19 cellular contexts compared by ENCODE assay signal in the genomic region with DNA sequence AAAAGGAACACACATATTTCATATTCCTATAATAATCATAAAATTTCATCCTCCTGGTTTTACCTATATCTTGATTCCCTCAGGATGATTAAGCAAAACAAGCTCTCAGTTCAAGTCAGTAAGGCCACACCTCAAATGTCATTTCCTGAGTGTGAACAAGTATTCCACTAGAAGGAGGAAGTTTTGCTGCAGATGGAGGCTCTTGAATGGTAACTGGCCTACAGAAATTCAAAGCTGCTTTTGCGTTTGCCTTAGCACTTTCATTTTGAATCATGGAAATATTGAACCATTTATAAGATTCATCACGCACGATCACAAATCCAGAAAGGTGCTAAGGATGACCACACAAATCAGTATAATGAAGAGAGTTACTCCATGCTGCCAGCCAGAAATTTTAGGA.
DNase-seq lines count a peak whose midpoint lies in the region; ATAC-seq, FAIRE-seq and TF ChIP-seq lines count a peak whose summit lies in the region.
"Had no signal": no experiment of that assay in that cellular context is flagged by ENCODE, and none has a peak within 500 bp of the region (broad histone marks: within the 10 kb centered on the region; RNA-seq: fewer than 3 reads in every experiment).

No MANE protein-coding gene starts in this region.

- H3K4me3 ChIP-seq in kidney (ENCODE audit: low read length in 2 of 2), result no peak overlapping the region
- H3K4me3 ChIP-seq: breast epithelium, heart left ventricle had no signal

- no peaks in the 10 kb centered on the region for H3K9me3 Mint-ChIP-seq in memory B cell

- H3K27ac Mint-ChIP-seq in memory B cell, result peak overlapping the region; percentile 26
- H3K27ac Mint-ChIP-seq: activated CD4-positive, alpha-beta T cell treated with anti-CD3 and anti-CD28 coated beads, Interleukin-2, amount 10 ng/mL, durations not matched to agents 7 days and 5 days; T-cell had no signal

- H3K27me3 Mint-ChIP-seq in memory B cell, result no peaks in the 10 kb centered on the region
- H3K27me3 Mint-ChIP-seq: activated CD4-positive, alpha-beta T cell treated with anti-CD3 and anti-CD28 coated beads, Interleukin-2, amount 10 ng/mL, durations not matched to agents 7 days and 5 days; T-cell had no signal

- no peaks in the 10 kb centered on the region for H3K36me3 ChIP-seq in kidney (ENCODE audit: control insufficient read depth in 1 of 2, insufficient read depth in 2 of 2, low read length in 2 of 2)
- H3K36me3 ChIP-seq: breast epithelium, heart left ventricle had no signal

- peaks cover 2% of the 10 kb centered on the region for H3K4me1 Mint-ChIP-seq in memory B cell
- H3K4me1 Mint-ChIP-seq: activated CD4-positive, alpha-beta T cell treated with anti-CD3 and anti-CD28 coated beads, Interleukin-2, amount 10 ng/mL, durations not matched to agents 7 days and 5 days; neural crest cell had no signal

- H3K4me1 ChIP-seq in kidney (ENCODE audit: control insufficient read depth in 1 of 2, insufficient read depth in 1 of 2, low read depth in 1 of 2, low read length in 2 of 2), result no peaks in the 10 kb centered on the region
- H3K4me1 ChIP-seq: breast epithelium, Caco-2 had no signal

- no peak overlapping the region for H3K9ac ChIP-seq in kidney (ENCODE audit: low read length in 2 of 2)

- intact Hi-C loops in kidney (cut with DNase I), result no loop called here

- no peak for FAIRE-seq in kidney (lab: Jason Lieb, UNC)
- FAIRE-seq: endometrium had no signal

- DNase-seq in DMS153 treated with DMSO at 0.1 percent for 48 hours (lab: John Stamatoyannopoulos, UW; ENCODE audit: unreplicated experiment) (peak; percentile 39), DMS153 (lab: John Stamatoyannopoulos, UW) (no peak), NCI-H460 (ENCODE audit: extremely low read depth, low read depth) (peak; percentile 3), memory B cell (ENCODE audit: low spot score in 2 of 2) (no peak), kidney (no peak), AG08396 (ENCODE audit: low spot score) (no peak)
- no peak for DNase-seq in activated naive CD4-positive, alpha-beta T cell (lab: John Stamatoyannopoulos, UW)
- DNase-seq: activated CD4-positive, alpha-beta T cell treated with anti-CD3 and anti-CD28 coated beads, Interleukin-2, amount 10 ng/mL, durations not matched to agents 7 days and 5 days; activated effector memory CD4-positive, alpha-beta T cell treated with anti-CD3 and anti-CD28 coated beads, Interleukin-2, amount 50 U/mL, for 16 hours; Caco-2; heart left ventricle; NCI-H1930; NK-92 treated with Interleukin-12 subunit alpha and Interleukin-12 subunit beta, amount 100 ng/mL, for 24 hours; T-cell had no signal

- no peak for TF ChIP-seq CTCF in kidney (IDR thresholded peaks at IDR 0.05; ENCODE audit: borderline replicate concordance, extremely low read depth, insufficient read depth)

- no peaks in the 10 kb centered on the region for H3K36me3 Mint-ChIP-seq in memory B cell
- H3K36me3 Mint-ChIP-seq: T-cell had no signal

- no peaks in the 10 kb centered on the region for H3K9me3 ChIP-seq in kidney (ENCODE audit: control insufficient read depth in 1 of 2, low read length in 2 of 2)
- H3K9me3 ChIP-seq: breast epithelium, Caco-2 had no signal

- peak; percentile 42 for ATAC-seq in HG02642 (IDR thresholded peaks at IDR 0.05; ENCODE audit: poor library complexity, unreplicated experiment)
- peak; percentile 72 for ATAC-seq in memory B cell (ENCODE audit: low read depth)
- ATAC-seq: heart left ventricle, T-cell had no signal

- H3K4me3 Mint-ChIP-seq in memory B cell, result peak overlapping the region; percentile 51
- H3K4me3 Mint-ChIP-seq: activated CD4-positive, alpha-beta T cell treated with anti-CD3 and anti-CD28 coated beads, Interleukin-2, amount 10 ng/mL, durations not matched to agents 7 days and 5 days; neural crest cell; T-cell had no signal

- no peak overlapping the region for H3K27ac ChIP-seq in kidney (ENCODE audit: low read depth in 2 of 2, low read length in 2 of 2)
- H3K27ac ChIP-seq: 22Rv1, breast epithelium, heart left ventricle had no signal

Comparison
In these comparisons a context has a peak if more than half of its experiments do, and no peak if none do; other contexts are left out.
1. DNase-seq: peak in DMS153 treated with DMSO at 0.1 percent for 48 hours (single experiment) and NCI-H460 (single experiment); none in DMS153 (single experiment), memory B cell (0 of 2), kidney (single experiment), activated naive CD4-positive, alpha-beta T cell (0 of 4) and AG08396 (single experiment).